In genomic region chr9:96222132-96222531, GRCh38 we compare ENCODE assay signal across 12 cellular contexts.
DNase-seq lines count a peak whose midpoint lies in the region; ATAC-seq and TF ChIP-seq lines count a peak whose summit lies in the region.
"Had no signal": no experiment of that assay in that cellular context is flagged by ENCODE, and none has a peak within 500 bp of the region (broad histone marks: within the 10 kb centered on the region; RNA-seq: fewer than 3 reads in every experiment).

No MANE protein-coding gene starts in this region.

- no peak overlapping the region for H3K4me3 ChIP-seq in HCT116 (replicated peaks in 1 of 2; ENCODE audit: low read depth in 1 of 2, low read length in 2 of 2)
- no peak overlapping the region for H3K4me3 ChIP-seq in adipocyte (ENCODE audit: low read length)
- no peak overlapping the region for H3K4me3 ChIP-seq in left lung
- H3K4me3 ChIP-seq in CD8-positive, alpha-beta memory T cell (ENCODE audit: low read length): no peak overlapping the region
- H3K4me3 ChIP-seq: uterus had no signal

- H3K9me3 ChIP-seq in HCT116 (ENCODE audit: control insufficient read depth in 1 of 2, insufficient read depth in 1 of 2, low read depth in 1 of 2, low read length in 2 of 2): no peaks in the 10 kb centered on the region
- peaks cover 7% of the 10 kb centered on the region for H3K9me3 ChIP-seq in adipocyte (ENCODE audit: control insufficient read depth, low read length)
- peaks cover 0 to 11% of the 10 kb centered on the region in 2 donors for H3K9me3 ChIP-seq in left lung
- H3K9me3 ChIP-seq in CD8-positive, alpha-beta memory T cell (ENCODE audit: low read length): no peaks in the 10 kb centered on the region
- H3K9me3 ChIP-seq: uterus had no signal

- peaks cover 0 to 10% (median 7%) of the 10 kb centered on the region in 5 donors for H3K9me3 Mint-ChIP-seq in CD8-positive, alpha-beta memory T cell

- TF ChIP-seq RAD21 in HCT116 (IDR thresholded peaks at IDR 0.05; ENCODE audit: low read depth): peak; percentile 59

- no peak overlapping the region for H3K9ac ChIP-seq in HCT116 (ENCODE audit: low read length)
- no peak overlapping the region for H3K9ac ChIP-seq in adipocyte (ENCODE audit: low read length)

- H3K4me1 ChIP-seq in HCT116 (ENCODE audit: control insufficient read depth in 1 of 2, insufficient read depth in 2 of 2, low read length in 2 of 2) (peaks cover 5 to 8% of the 10 kb centered on the region in 2 experiments; a peak in 3 of 4 replicates), adipocyte (ENCODE audit: control insufficient read depth, insufficient read depth, low read length) (peaks cover 8% of the 10 kb centered on the region), left lung (peaks cover 6 to 11% of the 10 kb centered on the region in 2 donors)
- H3K4me1 ChIP-seq in CD8-positive, alpha-beta memory T cell (ENCODE audit: insufficient read depth, low read length): peaks cover 5% of the 10 kb centered on the region
- H3K4me1 ChIP-seq: uterus had no signal

- peaks cover 0 to 12% (median 0%) of the 10 kb centered on the region in 3 donors for H3K36me3 Mint-ChIP-seq in CD8-positive, alpha-beta memory T cell

- CTCF ChIA-PET in HCT116 (lab: Charles Lee): interaction anchor here (0.7 kb wide), 1 partner anchor 10 kb away, joined by 3 read pairs; no protein-coding TSS in a partner anchor
- CTCF ChIA-PET in CD8-positive, alpha-beta memory T cell (lab: Charles Lee): no interaction called here

- BruUV-seq in HCT116 (replicated peaks; lab: Mats Ljungman, UMichigan): no TSS peak

- TF ChIP-seq CTCF in C4-2B (conservative IDR thresholded peaks at IDR 0.05) (peak; percentile 60), HCT116 (IDR thresholded peaks at IDR 0.05 in 2 of 3, conservative IDR thresholded peaks at IDR 0.05 in 1 of 3; ENCODE audit: borderline replicate concordance in 1 of 3, insufficient read depth in 1 of 3, low read depth in 2 of 3, low read length in 2 of 3) (peak; percentile 44 to 72 (median 67); a peak in 5 of 6 replicates), left lung (IDR thresholded peaks at IDR 0.05) (peak; percentile 13 to 16)

- H3K9me2 ChIP-seq in HCT116 (ENCODE audit: insufficient read depth): no peaks in the 10 kb centered on the region

- H3K4me1 Mint-ChIP-seq in CD8-positive, alpha-beta memory T cell: peaks cover 10 to 16% (median 10%) of the 10 kb centered on the region in 3 donors

- POLR2A ChIA-PET in HCT116 (lab: Charles Lee): no interaction called here
- POLR2A ChIA-PET in CD8-positive, alpha-beta memory T cell (lab: Charles Lee): no interaction called here

- RAD21 ChIA-PET in HCT116 (lab: Charles Lee; ENCODE audit: low non-redundant PET in 1 of 2, low total read pairs in 2 of 2, uncharacterized antibody in 2 of 2, unreplicated experiment in 2 of 2): no interaction called here

- H3K27ac Mint-ChIP-seq in CD8-positive, alpha-beta memory T cell: peak overlapping the region in 1 of 8 donors; percentile 6
- H3K27ac Mint-ChIP-seq: activated CD4-positive, alpha-beta T cell treated with anti-CD3 and anti-CD28 coated beads, Interleukin-2, amount 10 ng/mL, durations not matched to agents 7 days and 5 days had no signal

- H3K27me3 ChIP-seq in HCT116 (ENCODE audit: insufficient read depth, low read length) (no peaks in the 10 kb centered on the region), adipocyte (replicated peaks; ENCODE audit: control insufficient read depth, insufficient read depth, low read length) (no peaks in the 10 kb centered on the region), left lung (peaks cover 0 to 53% of the 10 kb centered on the region in 2 donors)
- peaks cover 10% of the 10 kb centered on the region for H3K27me3 ChIP-seq in CD8-positive, alpha-beta memory T cell (ENCODE audit: insufficient read depth, low read length, poor library complexity, severe bottlenecking)
- H3K27me3 ChIP-seq: uterus had no signal

- H3K4me2 ChIP-seq in HCT116 (ENCODE audit: low read length): no peak overlapping the region

- no peak overlapping the region for H3K27ac ChIP-seq in C4-2B
- H3K27ac ChIP-seq in HCT116 (ENCODE audit: low read depth, low read length): no peak overlapping the region
- no peak overlapping the region for H3K27ac ChIP-seq in left lung
- H3K27ac ChIP-seq in CD8-positive, alpha-beta memory T cell (ENCODE audit: low read depth, low read length): no peak overlapping the region
- H3K27ac ChIP-seq: uterus had no signal

- DNase-seq in HCT116 (ENCODE audit: low read depth, low spot score) (no peak), adipocyte (ENCODE audit: low read depth) (peak; percentile 16), left lung (no peak), head of caudate nucleus (no peak)
- DNase-seq in CD8-positive, alpha-beta memory T cell: no peak
- DNase-seq: activated CD4-positive, alpha-beta T cell treated with anti-CD3 and anti-CD28 coated beads, Interleukin-2, amount 10 ng/mL, durations not matched to agents 7 days and 5 days; left cardiac atrium; NCI-H2081 treated with DMSO at 0.1 percent for 48 hours; uterus had no signal

- no peaks in the 10 kb centered on the region for H4K20me1 ChIP-seq in HCT116 (ENCODE audit: insufficient read depth)

- no peak overlapping the region for H3K4me3 Mint-ChIP-seq in CD8-positive, alpha-beta memory T cell
- H3K4me3 Mint-ChIP-seq: activated CD4-positive, alpha-beta T cell treated with anti-CD3 and anti-CD28 coated beads, Interleukin-2, amount 10 ng/mL, durations not matched to agents 7 days and 5 days had no signal

- no peak for TF ChIP-seq POLR2A in HCT116 (IDR thresholded peaks at IDR 0.05; ENCODE audit: borderline replicate concordance, extremely low read depth, insufficient read depth, insufficient read length)

- intact Hi-C loops in HCT116 (cut with micrococcal nuclease) (loop anchor here (1.0 kb wide), 1 partner anchor 95 kb away; no protein-coding TSS in a partner anchor), left lung (cut with DNase I) (no loop called here), head of caudate nucleus (cut with DNase I) (no loop called here)

- peaks cover 40 to 61% of the 10 kb centered on the region in 2 donors for H3K27me3 Mint-ChIP-seq in CD8-positive, alpha-beta memory T cell

- H3K36me3 ChIP-seq in HCT116 (ENCODE audit: control insufficient read depth in 1 of 2, insufficient read depth in 2 of 2, low read length in 2 of 2) (no peaks in the 10 kb centered on the region), adipocyte (ENCODE audit: control insufficient read depth, insufficient read depth, low read length, severe bottlenecking) (no peaks in the 10 kb centered on the region), left lung (no peaks in the 10 kb centered on the region)
- no peaks in the 10 kb centered on the region for H3K36me3 ChIP-seq in CD8-positive, alpha-beta memory T cell (ENCODE audit: insufficient read depth, low read length)
- H3K36me3 ChIP-seq: uterus had no signal

- peak overlapping the region; percentile 32 for H2AFZ ChIP-seq in HCT116 (ENCODE audit: low read depth, low read length, poor library complexity, severe bottlenecking)

- ATAC-seq in HCT116 (no peak), left lung (no peak), GM18519 (IDR thresholded peaks at IDR 0.05; ENCODE audit: low FRiP score, unreplicated experiment) (no peak), HG02642 (IDR thresholded peaks at IDR 0.05; ENCODE audit: poor library complexity, unreplicated experiment) (no peak)
- ATAC-seq: left cardiac atrium had no signal

- H3K79me2 ChIP-seq in HCT116 (ENCODE audit: insufficient read depth, low read length): no peaks in the 10 kb centered on the region

TF ChIP-seq in HCT116, 20 proteins besides CTCF, POLR2A, EP300 and RAD21:
- TF ChIP-seq ZBTB33 (IDR thresholded peaks at IDR 0.05; ENCODE audit: extremely low read depth, insufficient replicate concordance, low read length): no peak
- no peak for TF ChIP-seq MAX (IDR thresholded peaks at IDR 0.05)

Comparison
In these comparisons a context has a peak if more than half of its experiments do, and no peak if none do; other contexts are left out.
1. CTCF ChIP-seq: peak in every context shown above with its lines; median percentile 67 in HCT116; 60 in C4-2B; 14 in left lung.